Comparison of ENCODE assay signal across 18 cellular contexts in the genomic region with DNA sequence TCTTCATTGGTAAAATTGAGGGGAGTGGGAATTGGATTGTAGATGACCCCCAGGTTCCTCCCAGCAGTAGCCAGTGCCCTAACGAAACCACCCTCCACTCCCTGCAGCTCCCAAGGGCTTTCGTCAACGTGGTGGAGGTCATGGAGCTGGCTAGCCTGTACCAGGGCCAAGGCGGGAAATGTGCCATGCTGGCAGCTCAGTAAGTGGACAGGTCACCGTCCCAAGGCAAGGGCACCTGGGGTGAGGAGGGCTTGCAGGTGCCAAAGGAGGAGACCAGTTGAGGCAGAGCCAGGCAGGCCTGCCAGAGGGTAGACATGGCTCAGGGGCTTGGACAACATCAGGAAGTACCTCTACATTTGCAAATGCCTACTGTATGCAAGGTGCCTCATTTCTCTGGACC.
DNase-seq lines count a peak whose midpoint lies in the region; ATAC-seq and TF ChIP-seq lines count a peak whose summit lies in the region.
"Had no signal": no experiment of that assay in that cellular context is flagged by ENCODE, and none has a peak within 500 bp of the region (broad histone marks: within the 10 kb centered on the region; RNA-seq: fewer than 3 reads in every experiment).

No MANE protein-coding gene starts in this region.

- no peak overlapping the region for H3K4me3 ChIP-seq in coronary artery
- H3K4me3 ChIP-seq in spleen = no peak overlapping the region

- H3K27ac ChIP-seq in coronary artery (peak overlapping the region; percentile 87 to 100), spleen (no peak overlapping the region), substantia nigra (ENCODE audit: low read depth, low read length, poor library complexity, severe bottlenecking) (no peak overlapping the region)
- H3K27ac ChIP-seq: KMS-11 had no signal

- peaks cover 23% of the 10 kb centered on the region for H3K4me1 Mint-ChIP-seq in T-helper 17 cell
- peaks cover 26% of the 10 kb centered on the region for H3K4me1 Mint-ChIP-seq in type B pancreatic cell (ENCODE audit: unreplicated experiment)

- H3K27me3 Mint-ChIP-seq in T-helper 17 cell (no peaks in the 10 kb centered on the region), type B pancreatic cell (no peaks in the 10 kb centered on the region)

- peaks cover 0 to 62% (median 0%) of the 10 kb centered on the region in 6 donors for H3K36me3 ChIP-seq in spleen

- H3K9me3 ChIP-seq in T-helper 17 cell (ENCODE audit: control insufficient read depth, low read length, poor library complexity, severe bottlenecking) (no peaks in the 10 kb centered on the region), spleen (no peaks in the 10 kb centered on the region)
- H3K9me3 ChIP-seq: Caco-2 had no signal

- intact Hi-C loops in spleen (cut with DNase I; ENCODE audit: low total_unique reads) = no loop called here

- peaks cover 2% of the 10 kb centered on the region for H3K36me3 Mint-ChIP-seq in T-helper 17 cell (ENCODE audit: low read depth)
- no peaks in the 10 kb centered on the region for H3K36me3 Mint-ChIP-seq in type B pancreatic cell

- no peak for ATAC-seq in T-helper 17 cell
- peak; percentile 86 for ATAC-seq in left lobe of liver
- no peak for ATAC-seq in GM21737 (IDR thresholded peaks at IDR 0.05; ENCODE audit: unreplicated experiment)

- H3K4me3 Mint-ChIP-seq in T-helper 17 cell (no peak overlapping the region), type B pancreatic cell (no peak overlapping the region)

- H3K4me1 ChIP-seq in spleen = peaks cover 12 to 35% (median 24%) of the 10 kb centered on the region in 6 donors

- H3K27me3 ChIP-seq in spleen (replicated peaks in 1 of 7) = no peaks in the 10 kb centered on the region

- 83 to 97% (median 91%) methylated on average over 5 of the region's 5 CpGs for whole genome bisulfite sequencing in spleen, 5 donors

- no peak for TF ChIP-seq CTCF in coronary artery (IDR thresholded peaks at IDR 0.05)
- no peak for TF ChIP-seq CTCF in spleen (IDR thresholded peaks at IDR 0.05 in 8 of 11, conservative IDR thresholded peaks at IDR 0.05 in 3 of 11)
- TF ChIP-seq CTCF in type B pancreatic cell (conservative IDR thresholded peaks at IDR 0.05) = no peak

- H3K27ac Mint-ChIP-seq in T-helper 17 cell (peak overlapping the region; percentile 8), type B pancreatic cell (no peak overlapping the region)

- no peak for DNase-seq in T-helper 17 cell
- no peak for DNase-seq in coronary artery (ENCODE audit: low spot score)
- peak; percentile 93 for DNase-seq in left lobe of liver (ENCODE audit: low spot score)
- peak; percentile 65 for DNase-seq in spleen
- no peak for DNase-seq in substantia nigra (lab: John Stamatoyannopoulos, UW)
- DNase-seq in type B pancreatic cell (ENCODE audit: extremely low spot score, unreplicated experiment) = no peak
- no peak for DNase-seq in amygdala (lab: John Stamatoyannopoulos, UW)
- DNase-seq: Caco-2, DMS153, GOT3, NCI-H1436, NCI-H2029, NCI-H2171 treated with DMSO at 0.1 percent for 48 hours, NCI-H748 treated with DMSO at 0.1 percent for 48 hours, OCI-M1, RPMI8226 had no signal

- no peak for TF ChIP-seq POLR2A in spleen (IDR thresholded peaks at IDR 0.05)

- H3K9me3 Mint-ChIP-seq in type B pancreatic cell = no peaks in the 10 kb centered on the region

Comparison
In these comparisons a context has a peak if more than half of its experiments do, and no peak if none do; other contexts are left out.
1. DNase-seq: peak in left lobe of liver (single experiment) and spleen (single experiment); none in T-helper 17 cell (0 of 3), coronary artery (single experiment), substantia nigra (0 of 49), type B pancreatic cell (single experiment) and amygdala (0 of 56).
2. H3K27ac ChIP-seq: peak in coronary artery (2 of 2); none in spleen (0 of 8) and substantia nigra (single experiment).